ENCODE assay signal across 15 cellular contexts in genomic region chr9:71895955-71896354, GRCh38. TPM values are rescaled to one million over a fixed set of nuclear protein-coding genes. Genes with fewer than 3 reads are reported as not detected.
DNase-seq lines count a peak whose midpoint lies in the region; ATAC-seq and TF ChIP-seq lines count a peak whose summit lies in the region.
"Had no signal": no experiment of that assay in that cellular context is flagged by ENCODE, and none has a peak within 500 bp of the region (broad histone marks: within the 10 kb centered on the region; RNA-seq: fewer than 3 reads in every experiment).

No MANE protein-coding gene starts in this region.

- DNase-seq in CD8-positive, alpha-beta memory T cell: no peak
- DNase-seq in activated B cell treated with CpG ODN at 0.5 μM for 24 hours (no peak), immature natural killer cell (no peak), osteocyte (ENCODE audit: extremely low spot score, unreplicated experiment) (no peak), body of pancreas (no peak), NCI-H1436 treated with DMSO at 0.1 percent for 48 hours (lab: John Stamatoyannopoulos, UW) (no peak), DMS79 (lab: John Stamatoyannopoulos, UW) (no peak)
- DNase-seq: activated CD4-positive, alpha-beta T cell treated with anti-CD3 and anti-CD28 coated beads for 4 hours; activated T-cell treated with anti-CD3 and anti-CD28 coated beads, Interleukin-2, amount 50 U/mL, for 24 hours; effector CD4-positive, alpha-beta T cell; H9; NCI-H1417 treated with DMSO at 0.1 percent for 48 hours; SK-N-SH had no signal

- H3K4me3 Mint-ChIP-seq in CD8-positive, alpha-beta memory T cell: peak overlapping the region in 4 of 7 donors; percentile 2 to 28 (median 6)
- H3K4me3 Mint-ChIP-seq in IgD-negative memory B cell (no peak overlapping the region), activated B cell treated with CpG ODN at 0.5 μM for 24 hours (no peak overlapping the region), immature natural killer cell (peak overlapping the region; percentile 31 to 84 (median 63)), osteocyte (ENCODE audit: unreplicated experiment) (no peak overlapping the region)
- H3K4me3 Mint-ChIP-seq: activated T-cell treated with anti-CD3 and anti-CD28 coated beads, Interleukin-2, amount 50 U/mL, for 24 hours; H9 had no signal

- POLR2A ChIA-PET in CD8-positive, alpha-beta memory T cell (lab: Charles Lee): no interaction called here
- POLR2A ChIA-PET in activated B cell treated with CpG ODN at 0.5 μM for 24 hours (lab: Charles Lee): interaction anchor here (2.9 kb wide), 1 partner anchor 15 kb away, joined by 18 read pairs; the partner anchor contains the start of genes ABHD17B and C9orf85

- no peaks in the 10 kb centered on the region for H3K27me3 ChIP-seq in CD8-positive, alpha-beta memory T cell (ENCODE audit: insufficient read depth, low read length, poor library complexity, severe bottlenecking)
- no peaks in the 10 kb centered on the region for H3K27me3 ChIP-seq in body of pancreas

- peaks cover 60 to 89% (median 81%) of the 10 kb centered on the region in 3 donors for H3K4me1 Mint-ChIP-seq in CD8-positive, alpha-beta memory T cell
- H3K4me1 Mint-ChIP-seq in IgD-negative memory B cell (peaks cover 45 to 71% (median 50%) of the 10 kb centered on the region in 3 donors), activated B cell treated with CpG ODN at 0.5 μM for 24 hours (peaks cover 87% of the 10 kb centered on the region), immature natural killer cell (peaks cover 86 to 90% of the 10 kb centered on the region in 2 donors), osteocyte (ENCODE audit: unreplicated experiment) (peaks cover 22% of the 10 kb centered on the region)

- H3K36me3 Mint-ChIP-seq in CD8-positive, alpha-beta memory T cell: peaks cover 0 to 5% (median 0%) of the 10 kb centered on the region in 3 donors
- H3K36me3 Mint-ChIP-seq in IgD-negative memory B cell (peaks cover 2% of the 10 kb centered on the region), activated B cell treated with CpG ODN at 0.5 μM for 24 hours (ENCODE audit: low read depth) (peaks cover 5% of the 10 kb centered on the region), immature natural killer cell (no peaks in the 10 kb centered on the region), osteocyte (ENCODE audit: unreplicated experiment) (peaks cover 3% of the 10 kb centered on the region)

- intact Hi-C loops in activated B cell treated with CpG ODN at 0.5 μM for 24 hours (cut with micrococcal nuclease) (loop anchor here (1.0 to 5.0 kb wide), 2 partner anchors 7 to 129 kb away; partner anchors contain the start of gene CEMIP2), body of pancreas (cut with DNase I) (loop anchor here (10.0 kb wide), 1 partner anchor 61 kb away; no protein-coding TSS in a partner anchor)

- H3K4me1 ChIP-seq in CD8-positive, alpha-beta memory T cell (ENCODE audit: insufficient read depth, low read length): peaks cover 45% of the 10 kb centered on the region
- peaks cover 32% of the 10 kb centered on the region for H3K4me1 ChIP-seq in body of pancreas
- H3K4me1 ChIP-seq: prostate gland had no signal

- peak overlapping the region in 2 of 8 donors; percentile 21 to 31 for H3K27ac Mint-ChIP-seq in CD8-positive, alpha-beta memory T cell
- H3K27ac Mint-ChIP-seq in IgD-negative memory B cell (peak overlapping the region in 2 of 3 donors; percentile 3 to 79), activated B cell treated with CpG ODN at 0.5 μM for 24 hours (peak overlapping the region; percentile 35), immature natural killer cell (peak overlapping the region; percentile 84 to 94 (median 92)), osteocyte (ENCODE audit: unreplicated experiment) (no peak overlapping the region)
- H3K27ac Mint-ChIP-seq: activated T-cell treated with anti-CD3 and anti-CD28 coated beads, Interleukin-2, amount 50 U/mL, for 24 hours; H9 had no signal

- H3K27me3 Mint-ChIP-seq in CD8-positive, alpha-beta memory T cell: no peaks in the 10 kb centered on the region
- H3K27me3 Mint-ChIP-seq in IgD-negative memory B cell (no peaks in the 10 kb centered on the region), activated B cell treated with CpG ODN at 0.5 μM for 24 hours (no peaks in the 10 kb centered on the region), immature natural killer cell (ENCODE audit: low read depth in 3 of 3) (peaks cover 0 to 2% (median 0%) of the 10 kb centered on the region in 3 donors), osteocyte (ENCODE audit: unreplicated experiment) (no peaks in the 10 kb centered on the region)
- H3K27me3 Mint-ChIP-seq: activated T-cell treated with anti-CD3 and anti-CD28 coated beads, Interleukin-2, amount 50 U/mL, for 24 hours had no signal

- no peak for TF ChIP-seq POLR2A in body of pancreas (IDR thresholded peaks at IDR 0.05)

- H3K36me3 ChIP-seq in CD8-positive, alpha-beta memory T cell (ENCODE audit: insufficient read depth, low read length): no peaks in the 10 kb centered on the region
- H3K36me3 ChIP-seq in body of pancreas (replicated peaks in 1 of 2; ENCODE audit: insufficient read depth in 1 of 2, low read depth in 2 of 2): no peaks in the 10 kb centered on the region
- H3K36me3 ChIP-seq: prostate gland had no signal

- no peak for TF ChIP-seq CTCF in activated B cell treated with CpG ODN at 0.5 μM for 24 hours (IDR thresholded peaks at IDR 0.05)
- TF ChIP-seq CTCF in osteocyte (IDR thresholded peaks at IDR 0.05): no peak
- TF ChIP-seq CTCF in body of pancreas (IDR thresholded peaks at IDR 0.05): no peak

- CTCF ChIA-PET in CD8-positive, alpha-beta memory T cell (lab: Charles Lee): interaction anchor here (1.1 to 2.6 kb wide), 2 partner anchors 11 to 77 kb away, joined by 4 to 11 read pairs; no protein-coding TSS in a partner anchor
- CTCF ChIA-PET in activated B cell treated with CpG ODN at 0.5 μM for 24 hours (lab: Charles Lee): interaction anchor here (0.6 kb wide), 1 partner anchor 11 kb away, joined by 4 read pairs; no protein-coding TSS in a partner anchor

- H3K9me3 Mint-ChIP-seq in CD8-positive, alpha-beta memory T cell: no peaks in the 10 kb centered on the region
- H3K9me3 Mint-ChIP-seq in IgD-negative memory B cell (no peaks in the 10 kb centered on the region), activated B cell treated with CpG ODN at 0.5 μM for 24 hours (no peaks in the 10 kb centered on the region), immature natural killer cell (no peaks in the 10 kb centered on the region), osteocyte (ENCODE audit: unreplicated experiment) (no peaks in the 10 kb centered on the region)
- H3K9me3 Mint-ChIP-seq: activated T-cell treated with anti-CD3 and anti-CD28 coated beads, Interleukin-2, amount 50 U/mL, for 24 hours; H9 had no signal

- H3K27ac ChIP-seq in CD8-positive, alpha-beta memory T cell (ENCODE audit: low read depth, low read length): no peak overlapping the region
- no peak overlapping the region for H3K27ac ChIP-seq in body of pancreas
- H3K27ac ChIP-seq: prostate gland had no signal

- ATAC-seq in activated B cell treated with CpG ODN at 0.5 μM for 24 hours (ENCODE audit: low read depth) (no peak), body of pancreas (no peak)

- no peaks in the 10 kb centered on the region for H3K9me3 ChIP-seq in CD8-positive, alpha-beta memory T cell (ENCODE audit: low read length)
- H3K9me3 ChIP-seq in body of pancreas: no peaks in the 10 kb centered on the region
- H3K9me3 ChIP-seq: prostate gland, SK-N-SH had no signal

- H3K4me3 ChIP-seq in CD8-positive, alpha-beta memory T cell (ENCODE audit: low read length): no peak overlapping the region
- H3K4me3 ChIP-seq in body of pancreas: no peak overlapping the region
- H3K4me3 ChIP-seq: prostate gland had no signal

RNA-seq across cellular contexts. Expression of gene ABHD17B, which starts 15.0 kb away (rescaled TPM):
- 10 to 100 TPM; 17.0 to 17.3 TPM for total RNA-seq in CD8-positive, alpha-beta memory T cell
- polyA plus RNA-seq in CD8-positive, alpha-beta memory T cell: 26.6 TPM
- 31.0 TPM for polyA plus RNA-seq in IgD-negative memory B cell
- 17.0 and 18.6 TPM in 2 replicates for total RNA-seq in activated B cell treated with CpG ODN at 0.5 μM for 24 hours
- 10 to 100 TPM; 38.8 to 45.2 (median 39.5) TPM for polyA plus RNA-seq in immature natural killer cell
- 15.6 and 16.2 TPM in 2 replicates for total RNA-seq in osteocyte
- 1 to 10 TPM; 6.0 to 9.6 TPM for total RNA-seq in body of pancreas

RNA-seq across cellular contexts. Expression of gene C9orf85, which starts 15.5 kb away (rescaled TPM):
- 10 to 100 TPM; 11.4 to 12.3 TPM for total RNA-seq in CD8-positive, alpha-beta memory T cell
- polyA plus RNA-seq in CD8-positive, alpha-beta memory T cell: 13.5 TPM
- polyA plus RNA-seq in IgD-negative memory B cell (14.2 TPM), immature natural killer cell (10 to 100 TPM; 10.9 to 16.0 (median 12.3) TPM)
- total RNA-seq in activated B cell treated with CpG ODN at 0.5 μM for 24 hours (9.5 and 9.8 TPM in 2 replicates), osteocyte (10.8 and 11.6 TPM in 2 replicates), body of pancreas (1 to 10 TPM; 6.0 to 6.6 TPM)

Comparison
In these comparisons a context has a peak if more than half of its experiments do, and no peak if none do; other contexts are left out.
1. H3K4me3 Mint-ChIP-seq: peak in CD8-positive, alpha-beta memory T cell (4 of 7) and immature natural killer cell (5 of 5); none in IgD-negative memory B cell (0 of 4), activated B cell treated with CpG ODN at 0.5 μM for 24 hours (single experiment) and osteocyte (single experiment).